Comparison of ENCODE assay signal across 13 cellular contexts in genomic region chr22:46050916-46051614, GRCh38.
DNase-seq lines count a peak whose midpoint lies in the region; ATAC-seq and TF ChIP-seq lines count a peak whose summit lies in the region.
"Had no signal": no experiment of that assay in that cellular context is flagged by ENCODE, and none has a peak within 500 bp of the region (broad histone marks: within the 10 kb centered on the region; RNA-seq: fewer than 3 reads in every experiment).

No MANE protein-coding gene starts in this region.

- H3K4me2 ChIP-seq in KMS-11, result peak overlapping the region; percentile 99; the same call in 1 of the 2 replicates

- ATAC-seq in left colon (no peak), GM21619 (IDR thresholded peaks at IDR 0.05; ENCODE audit: unreplicated experiment) (no peak), HG03108 (IDR thresholded peaks at IDR 0.05; ENCODE audit: unreplicated experiment) (no peak)

- no peak overlapping the region for H3K4me3 ChIP-seq in KMS-11 (IDR thresholded peaks at IDR 0.05; ENCODE audit: insufficient read depth, low read depth, low read length)
- H3K4me3 ChIP-seq in skin epidermis, result no peak overlapping the region
- H3K4me3 ChIP-seq: HAP-1, lung, SK-N-MC had no signal

- H3K4me1 ChIP-seq in KMS-11 (ENCODE audit: low read depth, poor library complexity, severe bottlenecking), result peaks cover 35% of the 10 kb centered on the region

- H3K9ac ChIP-seq in KMS-11, result peak overlapping the region; percentile 84; the same call in 1 of the 2 replicates

- no peaks in the 10 kb centered on the region for H3K36me3 ChIP-seq in KMS-11 (ENCODE audit: insufficient read depth)
- H3K36me3 ChIP-seq: HAP-1 had no signal

- TF ChIP-seq CTCF in KMS-11 (conservative IDR thresholded peaks at IDR 0.05; ENCODE audit: low read depth, low read length), result no peak

- intact Hi-C loops in left colon (cut with DNase I, micrococcal nuclease), result no loop called here

- peaks cover 18% of the 10 kb centered on the region for H3K79me2 ChIP-seq in KMS-11 (ENCODE audit: insufficient read depth, low read depth)

- H3K27me3 ChIP-seq in KMS-11 (ENCODE audit: insufficient read depth, low read depth), result no peaks in the 10 kb centered on the region

- DNase-seq in left colon (peak; percentile 21 to 32), NCI-H2227 treated with DMSO at 0.1 percent for 48 hours (lab: John Stamatoyannopoulos, UW) (no peak), G401 (ENCODE audit: low spot score) (no peak)
- DNase-seq: EL; stimulated activated CD4-positive, alpha-beta T cell treated with anti-CD3 and anti-CD28 coated beads, Interleukin-2, amount 100 ng/mL, for 48 hours had no signal

- peak overlapping the region; percentile 93; the same call in 1 of the 2 replicates for H3K27ac ChIP-seq in KMS-11
- peak overlapping the region; percentile 99 for H3K27ac ChIP-seq in angular gyrus (ENCODE audit: low read depth, low read length)
- H3K27ac ChIP-seq in skin epidermis, result peak overlapping the region in 20 of 21 experiments; percentile 34 to 100 (median 99)
- H3K27ac ChIP-seq: SK-N-MC had no signal

- in situ Hi-C loops in G401 (cut with HindIII; ENCODE audit: low sequenced_read_pairs), result no loop called here

- no peak overlapping the region for H2AFZ ChIP-seq in KMS-11 (ENCODE audit: low read depth)

- no peaks in the 10 kb centered on the region for H4K20me1 ChIP-seq in KMS-11 (ENCODE audit: insufficient read depth)

Comparison
In these comparisons a context has a peak if more than half of its experiments do, and no peak if none do; other contexts are left out.
1. DNase-seq: peak in left colon (2 of 2); none in NCI-H2227 treated with DMSO at 0.1 percent for 48 hours (single experiment) and G401 (single experiment).
2. Peak in every context shown above with its lines, with median percentiles within 50 percentile points of each other: H3K27ac ChIP-seq.